Comparison of ENCODE assay signal across 10 cellular contexts in the genomic region with DNA sequence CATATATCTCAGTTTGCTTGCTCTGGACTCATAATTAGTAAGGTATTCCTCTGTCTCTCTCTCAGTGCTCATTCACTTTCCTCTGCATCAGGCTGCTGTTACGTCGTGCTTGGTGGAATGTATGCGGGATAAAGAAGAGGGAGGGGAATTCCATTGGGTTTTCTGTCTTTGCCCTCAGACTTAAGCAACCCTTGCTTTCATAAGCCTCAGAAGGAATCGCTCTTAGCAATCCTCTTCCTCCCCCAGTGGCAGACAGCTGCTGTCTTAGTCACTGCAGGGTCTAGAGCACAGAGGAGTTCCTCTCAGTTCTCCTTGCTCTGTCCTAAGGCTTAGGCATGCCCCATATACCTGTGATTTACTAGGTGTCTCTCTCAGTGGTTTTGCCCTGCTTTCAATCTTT. TPM values are rescaled to one million over a fixed set of nuclear protein-coding genes. Genes with fewer than 3 reads are reported as not detected.
DNase-seq lines count a peak whose midpoint lies in the region; ATAC-seq and TF ChIP-seq lines count a peak whose summit lies in the region.
"Had no signal": no experiment of that assay in that cellular context is flagged by ENCODE, and none has a peak within 500 bp of the region (broad histone marks: within the 10 kb centered on the region; RNA-seq: fewer than 3 reads in every experiment).

No MANE protein-coding gene starts in this region.

- H4K8ac ChIP-seq in neuronal stem cell (ENCODE audit: low read depth, low read length): no peak overlapping the region

- H3K9ac ChIP-seq in neuronal stem cell (ENCODE audit: low read depth, low read length, poor library complexity): no peak overlapping the region

- no peaks in the 10 kb centered on the region for H3K79me1 ChIP-seq in neuronal stem cell (ENCODE audit: low read depth, low read length)

- DNase-seq in neuronal stem cell (ENCODE audit: low spot score) (peak; percentile 39), NCI-H187 (lab: John Stamatoyannopoulos, UW) (no peak), NCI-H345 (lab: John Stamatoyannopoulos, UW) (no peak), cardiac septum (ENCODE audit: low spot score) (no peak), NCI-H1694 treated with DMSO at 0.1 percent for 48 hours (lab: John Stamatoyannopoulos, UW) (no peak)
- DNase-seq: activated B cell treated with CpG ODN at 0.5 μM for 24 hours had no signal

- no peak overlapping the region for H3K23ac ChIP-seq in neuronal stem cell (ENCODE audit: low read depth, low read length, poor library complexity)

- H3K36me3 ChIP-seq in neuronal stem cell (replicated peaks in 1 of 2; ENCODE audit: control insufficient read depth in 2 of 2, insufficient read depth in 2 of 2, low read length in 2 of 2): no peaks in the 10 kb centered on the region

- peak; percentile 97 for ATAC-seq in GM18873 (IDR thresholded peaks at IDR 0.05; ENCODE audit: low FRiP score, unreplicated experiment)
- ATAC-seq in HG02678 (IDR thresholded peaks at IDR 0.05; ENCODE audit: unreplicated experiment): peak; percentile 98
- peak; percentile 96 for ATAC-seq in SK-N-SH treated with all-trans-retinoic acid at 6 μM for 48 hours

- intact Hi-C loops in cardiac septum (cut with DNase I): no loop called here

- H2AK5ac ChIP-seq in neuronal stem cell (ENCODE audit: low read depth, low read length): no peak overlapping the region

- H3K4me2 ChIP-seq in neuronal stem cell (ENCODE audit: insufficient read depth, low read length, poor library complexity, severe bottlenecking): no peak overlapping the region

- H2BK15ac ChIP-seq in neuronal stem cell (ENCODE audit: low read length): no peak overlapping the region

- no peak overlapping the region for H2BK5ac ChIP-seq in neuronal stem cell (ENCODE audit: low read length)

- H3K4me1 ChIP-seq in neuronal stem cell (ENCODE audit: control insufficient read depth in 2 of 2, insufficient read depth in 1 of 2, low read depth in 1 of 2, low read length in 2 of 2): peaks cover 0 to 5% of the 10 kb centered on the region in 2 donors

- no peak overlapping the region for H3K4ac ChIP-seq in neuronal stem cell (ENCODE audit: low read length)

- H3K4me3 ChIP-seq in neuronal stem cell (ENCODE audit: low read length in 2 of 2): no peak overlapping the region

- no peak overlapping the region for H4K91ac ChIP-seq in neuronal stem cell (ENCODE audit: low read depth, low read length, poor library complexity)

- H3K14ac ChIP-seq in neuronal stem cell (ENCODE audit: low read length): no peak overlapping the region

- H2BK12ac ChIP-seq in neuronal stem cell (ENCODE audit: low read length): no peak overlapping the region

- H3K18ac ChIP-seq in neuronal stem cell (ENCODE audit: low read length): no peak overlapping the region

- H3K9me3 ChIP-seq in neuronal stem cell (replicated peaks in 1 of 2; ENCODE audit: control insufficient read depth in 2 of 2, insufficient read depth in 1 of 2, low read depth in 1 of 2, low read length in 2 of 2): no peaks in the 10 kb centered on the region

- no peak overlapping the region for H3K27ac ChIP-seq in neuronal stem cell (replicated peaks; ENCODE audit: low read length)

- WGBS in neuronal stem cell (ENCODE audit: extremely low coverage in 2 of 2, insufficient read length in 2 of 2, insufficient replicate concordance in 1 of 2), 2 donors: no CpG with 5 or more reads among the region's 4 CpGs

- H3K27me3 ChIP-seq in neuronal stem cell (ENCODE audit: control insufficient read depth in 3 of 3, insufficient read depth in 3 of 3, low read depth in 1 of 3, low read length in 3 of 3): no peaks in the 10 kb centered on the region

- no peak overlapping the region for H2BK120ac ChIP-seq in neuronal stem cell (ENCODE audit: low read depth, low read length)

- no peak overlapping the region for H2AFZ ChIP-seq in neuronal stem cell (ENCODE audit: low read length)

TF ChIP-seq in SK-N-SH treated with all-trans-retinoic acid at 6 μM for 48 hours, 23 proteins besides CTCF, POLR2A, EP300 and RAD21:
- TF ChIP-seq OSR1 (CRISPR knock-in tag; IDR thresholded peaks at IDR 0.05): no peak
- TF ChIP-seq, protein P1, sequence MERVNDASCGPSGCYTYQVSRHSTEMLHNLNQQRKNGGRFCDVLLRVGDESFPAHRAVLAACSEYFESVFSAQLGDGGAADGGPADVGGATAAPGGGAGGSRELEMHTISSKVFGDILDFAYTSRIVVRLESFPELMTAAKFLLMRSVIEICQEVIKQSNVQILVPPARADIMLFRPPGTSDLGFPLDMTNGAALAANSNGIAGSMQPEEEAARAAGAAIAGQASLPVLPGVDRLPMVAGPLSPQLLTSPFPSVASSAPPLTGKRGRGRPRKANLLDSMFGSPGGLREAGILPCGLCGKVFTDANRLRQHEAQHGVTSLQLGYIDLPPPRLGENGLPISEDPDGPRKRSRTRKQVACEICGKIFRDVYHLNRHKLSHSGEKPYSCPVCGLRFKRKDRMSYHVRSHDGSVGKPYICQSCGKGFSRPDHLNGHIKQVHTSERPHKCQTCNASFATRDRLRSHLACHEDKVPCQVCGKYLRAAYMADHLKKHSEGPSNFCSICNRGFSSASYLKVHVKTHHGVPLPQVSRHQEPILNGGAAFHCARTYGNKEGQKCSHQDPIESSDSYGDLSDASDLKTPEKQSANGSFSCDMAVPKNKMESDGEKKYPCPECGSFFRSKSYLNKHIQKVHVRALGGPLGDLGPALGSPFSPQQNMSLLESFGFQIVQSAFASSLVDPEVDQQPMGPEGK (CRISPR knock-in tag; IDR thresholded peaks at IDR 0.05; ENCODE audit: borderline replicate concordance): no peak
- no peak for TF ChIP-seq CREB5 (CRISPR knock-in tag; IDR thresholded peaks at IDR 0.05; ENCODE audit: low read depth)
- TF ChIP-seq CSRNP3 (CRISPR knock-in tag; IDR thresholded peaks at IDR 0.05): no peak
- no peak for TF ChIP-seq ZFP3 (CRISPR knock-in tag; IDR thresholded peaks at IDR 0.05)
- no peak for TF ChIP-seq BACH2 (CRISPR knock-in tag; IDR thresholded peaks at IDR 0.05; ENCODE audit: borderline replicate concordance)
- no peak for TF ChIP-seq ZFP30 (CRISPR knock-in tag; IDR thresholded peaks at IDR 0.05)
- TF ChIP-seq ZNF70 (CRISPR knock-in tag; IDR thresholded peaks at IDR 0.05): no peak
- TF ChIP-seq ZNF565 (CRISPR knock-in tag; conservative IDR thresholded peaks at IDR 0.05; ENCODE audit: low read depth): no peak
- TF ChIP-seq ZNF8 (CRISPR knock-in tag; IDR thresholded peaks at IDR 0.05): no peak
- TF ChIP-seq ZC3H10 (CRISPR knock-in tag; IDR thresholded peaks at IDR 0.05): no peak
- no peak for TF ChIP-seq TOX (CRISPR knock-in tag; IDR thresholded peaks at IDR 0.05; ENCODE audit: borderline replicate concordance)
- no peak for TF ChIP-seq TCF4 (CRISPR knock-in tag; IDR thresholded peaks at IDR 0.05; ENCODE audit: borderline replicate concordance)
- TF ChIP-seq ESRRG (CRISPR knock-in tag; IDR thresholded peaks at IDR 0.05): no peak
- TF ChIP-seq SNAI2 (CRISPR knock-in tag; IDR thresholded peaks at IDR 0.05): no peak
- TF ChIP-seq GLIS3 (CRISPR knock-in tag; IDR thresholded peaks at IDR 0.05): no peak
- TF ChIP-seq RARB (CRISPR knock-in tag; IDR thresholded peaks at IDR 0.05): no peak

RNA-seq across cellular contexts. Expression of gene NTMT2, which starts 19.1 kb away (rescaled TPM):
- 0.15 TPM for polyA plus RNA-seq in neuronal stem cell (2013, experiment 1 of 2)
- 0.06 TPM for polyA plus RNA-seq in neuronal stem cell (2013, experiment 2 of 2)
- 2.0 TPM for total RNA-seq in cardiac septum
- total RNA-seq: activated B cell treated with CpG ODN at 0.5 μM for 24 hours, neural crest cell had no signal

RNA-seq across cellular contexts. Expression of gene KIFAP3, which starts 52.2 kb away (rescaled TPM):
- 7.2 TPM for polyA plus RNA-seq in neuronal stem cell (2013, experiment 1 of 2)
- polyA plus RNA-seq in neuronal stem cell (2013, experiment 2 of 2): 7.7 TPM
- total RNA-seq in cardiac septum: 81.0 TPM
